In genomic region chr4:186170966-186171365, GRCh38 we compare ENCODE assay signal across 34 cellular contexts. TPM values are rescaled to one million over a fixed set of nuclear protein-coding genes. Genes with fewer than 3 reads are reported as not detected.
"Had no signal": no experiment of that assay in that cellular context is flagged by ENCODE, and none has a peak within 500 bp of the region (broad histone marks: within the 10 kb centered on the region; RNA-seq: fewer than 3 reads in every experiment).

No MANE protein-coding gene starts in this region.

- H3K27me3 ChIP-seq: ascending aorta, Peyer's patch had no signal

- H3K36me3 Mint-ChIP-seq: activated naive CD4-positive, alpha-beta T cell treated with anti-CD3 and anti-CD28 coated beads, Interleukin-2, amount 50 U/mL, for 24 hours; activated naive CD8-positive, alpha-beta T cell treated with anti-CD3 and anti-CD28 coated beads, Interleukin-2, amount 10 ng/mL, durations not matched to agents 7 days and 5 days; T-cell had no signal

- H3K9me3 ChIP-seq: ascending aorta, Peyer's patch, SJSA1, SK-N-SH had no signal

- H3K27me3 Mint-ChIP-seq: activated CD8-positive, alpha-beta T cell treated with anti-CD3 and anti-CD28 coated beads for 36 hours; activated naive CD4-positive, alpha-beta T cell treated with anti-CD3 and anti-CD28 coated beads, Interleukin-2, amount 50 U/mL, for 24 hours had no signal

- DNase-seq: activated CD4-positive, alpha-beta T cell treated with anti-CD3 and anti-CD28 coated beads, Interleukin-2, amount 10 ng/mL, durations not matched to agents 24 days and 14 days; activated CD4-positive, alpha-beta T cell treated with anti-CD3 and anti-CD28 coated beads, Interleukin-2, amount 50 U/mL, for 4 hours; activated CD8-positive, alpha-beta T cell treated with anti-CD3 and anti-CD28 coated beads for 36 hours; activated gamma-delta T cell; activated naive CD4-positive, alpha-beta T cell treated with Interleukin-2 at 50 U/mL for 16 hours; activated naive CD8-positive, alpha-beta T cell treated with anti-CD3 and anti-CD28 coated beads, Interleukin-2, amount 10 ng/mL, durations not matched to agents 7 days and 5 days; activated T-cell treated with anti-CD3 and anti-CD28 coated beads, Interleukin-2, amount 50 U/mL, for 1 hour; amygdala; MM.1S; MV-4-11; NCI-H1092; NCI-H1436 treated with DMSO at 0.1 percent for 48 hours; NCI-H187; NCI-H2029 treated with DMSO at 0.1 percent for 48 hours; NCI-H226; NCI-H446 treated with DMSO at 0.1 percent for 48 hours; NCI-H524; NCI-H748 treated with DMSO at 0.1 percent for 48 hours; NK-92 treated with Interleukin-12 subunit alpha and Interleukin-12 subunit beta, amount 100 ng/mL, for 24 hours; PC-3; Peyer's patch; RPMI8226; SHP77 treated with DMSO at 0.1 percent for 48 hours; SK-N-SH; T-cell; T-helper 2 cell; T-helper 9 cell; WERI-Rb-1 had no signal

- H3K4me3 Mint-ChIP-seq: activated CD4-positive, alpha-beta T cell treated with anti-CD3 and anti-CD28 coated beads, Interleukin-2, amount 10 ng/mL, durations not matched to agents 24 days and 14 days; activated CD8-positive, alpha-beta T cell treated with anti-CD3 and anti-CD28 coated beads for 36 hours; activated naive CD4-positive, alpha-beta T cell treated with anti-CD3 and anti-CD28 coated beads, Interleukin-2, amount 50 U/mL, for 24 hours; activated naive CD8-positive, alpha-beta T cell treated with anti-CD3 and anti-CD28 coated beads, Interleukin-2, amount 10 ng/mL, durations not matched to agents 7 days and 5 days; T-cell had no signal

- H3K4me3 ChIP-seq: ascending aorta, Peyer's patch, SJSA1 had no signal

- ATAC-seq: activated CD8-positive, alpha-beta T cell treated with anti-CD3 and anti-CD28 coated beads for 36 hours; PC-3; T-cell had no signal

- H3K27ac Mint-ChIP-seq: activated CD4-positive, alpha-beta T cell treated with anti-CD3 and anti-CD28 coated beads, Interleukin-2, amount 10 ng/mL, durations not matched to agents 24 days and 14 days; activated CD8-positive, alpha-beta T cell treated with anti-CD3 and anti-CD28 coated beads for 36 hours; activated naive CD4-positive, alpha-beta T cell treated with anti-CD3 and anti-CD28 coated beads, Interleukin-2, amount 50 U/mL, for 24 hours; activated naive CD8-positive, alpha-beta T cell treated with anti-CD3 and anti-CD28 coated beads, Interleukin-2, amount 10 ng/mL, durations not matched to agents 7 days and 5 days; activated T-helper 2 cell treated with anti-CD3 and anti-CD28 coated beads, Interferon-gamma antibody, Interleukin-2, Interleukin-4, amounts not matched to agents 10 μg/mL and 5 μg/mL and 100 μg/mL, durations not matched to agents 14 hours and 24 hours and 36 hours; T-cell had no signal

- H3K9me3 Mint-ChIP-seq: activated CD4-positive, alpha-beta T cell treated with anti-CD3 and anti-CD28 coated beads, Interleukin-2, amount 10 ng/mL, durations not matched to agents 24 days and 14 days; activated CD8-positive, alpha-beta T cell treated with anti-CD3 and anti-CD28 coated beads for 36 hours; activated naive CD4-positive, alpha-beta T cell treated with anti-CD3 and anti-CD28 coated beads, Interleukin-2, amount 50 U/mL, for 24 hours; activated naive CD8-positive, alpha-beta T cell treated with anti-CD3 and anti-CD28 coated beads, Interleukin-2, amount 10 ng/mL, durations not matched to agents 7 days and 5 days; activated T-helper 2 cell treated with anti-CD3 and anti-CD28 coated beads, Interferon-gamma antibody, Interleukin-2, Interleukin-4, amounts not matched to agents 10 μg/mL and 5 μg/mL and 100 μg/mL, durations not matched to agents 14 hours and 24 hours and 36 hours; T-cell had no signal

- H3K27ac ChIP-seq: ascending aorta, Peyer's patch, SJSA1, WERI-Rb-1 had no signal

- H3K36me3 ChIP-seq: ascending aorta, Peyer's patch, SJSA1, WERI-Rb-1 had no signal

- H3K4me1 ChIP-seq: ascending aorta, Peyer's patch, SJSA1 had no signal

- H3K4me2 ChIP-seq: SK-N-SH had no signal

- H3K9me2 ChIP-seq: SK-N-SH had no signal

- H3K4me1 Mint-ChIP-seq: activated naive CD4-positive, alpha-beta T cell treated with anti-CD3 and anti-CD28 coated beads, Interleukin-2, amount 50 U/mL, for 24 hours; T-cell had no signal

RNA-seq across cellular contexts. Expression of gene KLKB1, which starts 56.3 kb away (rescaled TPM):
- total RNA-seq: activated CD8-positive, alpha-beta memory T cell treated with anti-CD3 and anti-CD28 coated beads for 36 hours; activated CD8-positive, alpha-beta T cell treated with anti-CD3 and anti-CD28 coated beads for 36 hours; activated T-helper 2 cell treated with anti-CD3 and anti-CD28 coated beads, Interferon-gamma antibody, Interleukin-2, Interleukin-4, amounts not matched to agents 10 μg/mL and 5 μg/mL and 100 μg/mL, durations not matched to agents 14 hours and 24 hours and 36 hours; ascending aorta; LHCN-M2; PC-3; SJSA1 had no signal
